20 cellular contexts compared by ENCODE assay signal in genomic region chr16:84960942-84961341, GRCh38. TPM values are rescaled to one million over a fixed set of nuclear protein-coding genes. Genes with fewer than 3 reads are reported as not detected.
DNase-seq lines count a peak whose midpoint lies in the region; ATAC-seq, FAIRE-seq and TF ChIP-seq lines count a peak whose summit lies in the region.
"Had no signal": no experiment of that assay in that cellular context is flagged by ENCODE, and none has a peak within 500 bp of the region (broad histone marks: within the 10 kb centered on the region; RNA-seq: fewer than 3 reads in every experiment).

No MANE protein-coding gene starts in this region.

- H3K36me3 ChIP-seq in HepG2 (replicated peaks in 1 of 2; ENCODE audit: control insufficient read depth in 1 of 2, insufficient read depth in 2 of 2, low read length in 2 of 2) (no peaks in the 10 kb centered on the region), right lobe of liver (no peaks in the 10 kb centered on the region), osteoblast (ENCODE audit: insufficient read depth, low read length) (no peaks in the 10 kb centered on the region), tibial nerve (no peaks in the 10 kb centered on the region)

- WGBS in HepG2 (ENCODE audit: low lambda C conversion rate) = 8% methylated on average over 4 of the region's 4 CpGs
- WGBS in right lobe of liver (ENCODE audit: insufficient coverage, low coverage, low lambda C conversion rate, missing lambda C conversion rate) = 59% methylated on average over 4 of the region's 4 CpGs
- 52 to 73% methylated on average over 4 of the region's 4 CpGs for WGBS in tibial nerve, 2 donors

- no peak overlapping the region for H2AFZ ChIP-seq in HepG2 (ENCODE audit: low read length)
- no peak overlapping the region for H2AFZ ChIP-seq in osteoblast (ENCODE audit: low read length)
- H2AFZ ChIP-seq: GM23338 had no signal

- in situ Hi-C loops in HepG2 (cut with HindIII; ENCODE audit: extremely low pct_ligation_motif_present, low pct_unique_long_range_greater_than_20kb) = no loop called here

- H3K27ac ChIP-seq in HepG2 (ENCODE audit: extremely low read length, insufficient read depth, low read length) (no peak overlapping the region), right lobe of liver (no peak overlapping the region), osteoblast (ENCODE audit: low read depth, low read length) (no peak overlapping the region), tibial nerve (no peak overlapping the region)
- H3K27ac ChIP-seq: 22Rv1 had no signal

- no TSS peak for BruUV-seq in HepG2 (replicated peaks; lab: Mats Ljungman, UMichigan)

- H3K4me3 ChIP-seq in HepG2 (replicated peaks in 1 of 3; ENCODE audit: insufficient read depth in 1 of 3, low read depth in 2 of 3, low read length in 3 of 3) = no peak overlapping the region
- no peak overlapping the region for H3K4me3 ChIP-seq in right lobe of liver
- no peak overlapping the region for H3K4me3 ChIP-seq in osteoblast (ENCODE audit: insufficient read depth, low read length)
- H3K4me3 ChIP-seq in tibial nerve = no peak overlapping the region
- H3K4me3 ChIP-seq: GM23338 had no signal

- POLR2A ChIA-PET in HepG2 (lab: Yijun Ruan, JAX) = no interaction called here

- TF ChIP-seq CTCF in HepG2 (CRISPR knock-in tag; IDR thresholded peaks at IDR 0.05) (no peak), right lobe of liver (IDR thresholded peaks at IDR 0.05) (no peak), osteoblast (IDR thresholded peaks at IDR 0.05; ENCODE audit: extremely low read depth, low read depth, low read length) (no peak), tibial nerve (IDR thresholded peaks at IDR 0.05) (no peak)

- intact Hi-C loops in HepG2 (cut with micrococcal nuclease; ENCODE audit: unreplicated experiment) (no loop called here), right lobe of liver (cut with DNase I) (loop anchor here (5.0 to 10.0 kb wide), 3 partner anchors 34 to 206 kb away; no protein-coding TSS in a partner anchor)

- H3K79me2 ChIP-seq in HepG2 (ENCODE audit: insufficient read depth, low read length) (no peaks in the 10 kb centered on the region), osteoblast (ENCODE audit: insufficient read depth, low read length) (no peaks in the 10 kb centered on the region)

- peaks cover 31% of the 10 kb centered on the region for H3K4me1 ChIP-seq in HepG2 (ENCODE audit: insufficient read depth, low read length)
- peaks cover 0 to 2% (median 0%) of the 10 kb centered on the region in 4 donors for H3K4me1 ChIP-seq in right lobe of liver
- no peaks in the 10 kb centered on the region for H3K4me1 ChIP-seq in osteoblast (ENCODE audit: insufficient read depth, low read length)
- H3K4me1 ChIP-seq in tibial nerve = no peaks in the 10 kb centered on the region

- H3K9me3 ChIP-seq in HepG2 (ENCODE audit: low read length) (no peaks in the 10 kb centered on the region), right lobe of liver (no peaks in the 10 kb centered on the region), osteoblast (ENCODE audit: low read depth, low read length) (no peaks in the 10 kb centered on the region), tibial nerve (no peaks in the 10 kb centered on the region)

- H3K4me2 ChIP-seq in HepG2 (ENCODE audit: low read depth, low read length) (no peak overlapping the region), osteoblast (ENCODE audit: insufficient read depth, low read length) (no peak overlapping the region)
- H3K4me2 ChIP-seq: GM23338 had no signal

- DNase-seq in HepG2 (ENCODE audit: low spot score) (peak; percentile 35), right lobe of liver (no peak), amniotic epithelial cell (ENCODE audit: low read depth) (peak; percentile 36), osteoblast (ENCODE audit: insufficient read length, low spot score, missing footprints) (peak; percentile 63), tibial nerve (ENCODE audit: low spot score in 2 of 2) (no peak), NCI-H2107 (lab: John Stamatoyannopoulos, UW) (no peak)
- DNase-seq: C1 segment of cervical spinal cord; Calu3; CD4-positive, alpha-beta memory T cell; COR-L47; DMS53; DMS79 treated with DMSO at 0.1 percent for 48 hours; GF-D8; H9 had no signal

- TF ChIP-seq RAD21 in HepG2 (CRISPR knock-in tag; IDR thresholded peaks at IDR 0.05) = no peak

- ATAC-seq in HepG2 (no peak; the same call in 2 of the 3 replicates), right lobe of liver (no peak), HG02970 (IDR thresholded peaks at IDR 0.05; ENCODE audit: low FRiP score, unreplicated experiment) (no peak)
- ATAC-seq: GM23338, HCT116 had no signal

- TF ChIP-seq EP300 in HepG2 (IDR thresholded peaks at IDR 0.05; ENCODE audit: low read depth in 2 of 2, low read length in 2 of 2) = no peak
- TF ChIP-seq EP300 in HepG2 (CRISPR knock-in tag; IDR thresholded peaks at IDR 0.05; ENCODE audit: borderline replicate concordance) = no peak
- TF ChIP-seq EP300 in tibial nerve (IDR thresholded peaks at IDR 0.05) = no peak

- H3K9ac ChIP-seq in HepG2 (ENCODE audit: insufficient read depth, low read depth, low read length) = no peak overlapping the region

- H3K27me3 ChIP-seq in HepG2 (ENCODE audit: control insufficient read depth in 1 of 2, insufficient read depth in 2 of 2, low read length in 2 of 2) (peaks cover 0 to 18% of the 10 kb centered on the region in 2 experiments; a peak in 4 of 5 replicates), right lobe of liver (no peaks in the 10 kb centered on the region), osteoblast (ENCODE audit: insufficient read depth, low read length) (no peaks in the 10 kb centered on the region), tibial nerve (no peaks in the 10 kb centered on the region)

- CTCF ChIA-PET in HepG2 (lab: Yijun Ruan, JAX; ENCODE audit: low intra/inter-chr PET ratio, low total read pairs) = no interaction called here

- TF ChIP-seq POLR2A in HepG2 (IDR thresholded peaks at IDR 0.05; ENCODE audit: insufficient read depth in 1 of 2, low read depth in 2 of 2, low read length in 2 of 2) (no peak), right lobe of liver (IDR thresholded peaks at IDR 0.05) (no peak), tibial nerve (IDR thresholded peaks at IDR 0.05) (no peak)

- no peak for FAIRE-seq in HepG2 (lab: Jason Lieb, UNC)
- FAIRE-seq: A204.1, GM12891 had no signal

- no peaks in the 10 kb centered on the region for H4K20me1 ChIP-seq in HepG2 (ENCODE audit: insufficient read depth, low read length)
- no peaks in the 10 kb centered on the region for H4K20me1 ChIP-seq in osteoblast (ENCODE audit: insufficient read depth, low read length)

TF ChIP-seq in HepG2, 621 proteins besides CTCF, POLR2A, EP300 and RAD21 (continues in another document):
- no peak for TF ChIP-seq IRF9 (CRISPR knock-in tag; IDR thresholded peaks at IDR 0.05; ENCODE audit: borderline replicate concordance)

RNA-seq across cellular contexts. Expression of gene ZDHHC7, which starts 50.4 kb away (rescaled TPM):
- total RNA-seq in HepG2 (2016; rRNA removed; fragmentation: Illumina TruSeq; extraction: Trizol) = 39.6 and 46.8 TPM in 2 replicates
- 7.0 and 8.2 TPM in 2 replicates for total RNA-seq in HepG2 (2016; cell fraction: cytosol; rRNA removed; fragmentation: Illumina TruSeq; extraction: Trizol; ENCODE audit: low read depth)
- 36.4 and 48.1 TPM in 2 replicates for total RNA-seq in HepG2 (2016; cell fraction: insoluble cytoplasmic fraction; rRNA removed; fragmentation: Illumina TruSeq; extraction: Trizol)
- 31.2 and 33.2 TPM in 2 replicates for total RNA-seq in HepG2 (2016; cell fraction: membrane; rRNA removed; fragmentation: Illumina TruSeq; extraction: Trizol)
- 34.5 and 37.8 TPM in 2 replicates for total RNA-seq in HepG2 (2016; cell fraction: nucleus; rRNA removed; fragmentation: Illumina TruSeq; extraction: Trizol)
- 67.6 and 79.2 TPM in 2 replicates for polyA plus RNA-seq in HepG2 (2011; rRNA removed)
- 96.7 and 128 TPM in 2 replicates for polyA plus RNA-seq in HepG2 (2011; cell fraction: cytosol; rRNA removed)
- 127 and 132 TPM in 2 replicates for polyA plus RNA-seq in HepG2 (2011; cell fraction: nucleus; rRNA removed)
- polyA plus RNA-seq in HepG2 (2012) = 56.5 and 63.5 TPM in 2 replicates
- polyA plus RNA-seq in HepG2 (2016; cell fraction: cytosol; fragmentation: Illumina TruSeq; extraction: Trizol; ENCODE audit: low read depth) = 4.1 and 4.9 TPM in 2 replicates
- polyA plus RNA-seq in HepG2 (2016; cell fraction: insoluble cytoplasmic fraction; fragmentation: Illumina TruSeq; extraction: Trizol; ENCODE audit: low read depth) = 35.0 and 37.7 TPM in 2 replicates
- 18.0 and 19.5 TPM in 2 replicates for polyA plus RNA-seq in HepG2 (2016; cell fraction: membrane; fragmentation: Illumina TruSeq; extraction: Trizol; ENCODE audit: low read depth)
- polyA plus RNA-seq in HepG2 (2016; cell fraction: nucleus; fragmentation: Illumina TruSeq; extraction: Trizol; ENCODE audit: insufficient read depth, low read depth) = 57.2 and 68.7 TPM in 2 replicates
- polyA minus RNA-seq in HepG2 (2011; rRNA and poly(A)+ RNA removed; ENCODE audit: low replicate concordance) = 49.1 and 145 TPM in 2 replicates
- polyA minus RNA-seq in HepG2 (2011; cell fraction: cytosol; rRNA and poly(A)+ RNA removed) = 43.3 and 54.9 TPM in 2 replicates
- 53.7 and 58.9 TPM in 2 replicates for polyA minus RNA-seq in HepG2 (2011; cell fraction: nucleus; rRNA and poly(A)+ RNA removed)
- total RNA-seq in right lobe of liver = 10 to 100 TPM; 10.7 to 27.5 (median 19.0) TPM
- total RNA-seq in osteoblast = 134 and 139 TPM in 2 replicates
- 10 to 100 TPM; 58.1 to 75.6 (median 62.6) TPM for total RNA-seq in tibial nerve

Comparison
In these comparisons a context has a peak if more than half of its experiments do, and no peak if none do; other contexts are left out.
1. DNase-seq: peak in HepG2 (single experiment), amniotic epithelial cell (single experiment) and osteoblast (single experiment); none in right lobe of liver (0 of 3), tibial nerve (0 of 2) and NCI-H2107 (single experiment).